Comparison of ENCODE assay signal across 14 cellular contexts in the genomic region with DNA sequence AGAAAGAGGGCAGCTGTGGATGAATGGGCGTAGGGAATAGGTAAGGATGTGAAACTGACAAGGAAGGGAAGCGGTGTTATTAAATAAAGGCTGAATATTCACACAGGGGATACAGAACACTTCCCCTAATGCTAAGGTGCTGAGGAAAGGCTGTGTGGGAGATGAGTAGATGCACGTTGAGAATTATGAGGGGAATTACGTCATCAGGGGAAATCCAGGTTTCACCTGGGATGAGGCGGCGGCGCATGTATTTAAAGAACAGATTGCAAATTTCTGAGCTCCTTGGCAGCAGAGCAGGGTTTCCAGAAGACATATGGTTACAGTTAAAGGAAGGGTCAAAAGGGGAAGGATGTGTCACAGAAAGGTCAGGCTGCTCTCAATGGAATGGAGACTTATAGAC. TPM values are rescaled to one million over a fixed set of nuclear protein-coding genes. Genes with fewer than 3 reads are reported as not detected.
"Had no signal": no experiment of that assay in that cellular context is flagged by ENCODE, and none has a peak within 500 bp of the region (broad histone marks: within the 10 kb centered on the region; RNA-seq: fewer than 3 reads in every experiment).

No MANE protein-coding gene starts in this region.

- H3K9me3 Mint-ChIP-seq: activated naive CD4-positive, alpha-beta T cell treated with anti-CD3 and anti-CD28 coated beads, Interleukin-2, amount 10 ng/mL, durations not matched to agents 7 days and 5 days; activated T-helper 17 cell treated with anti-CD3 and anti-CD28 coated beads, Interleukin-2, amount 50 U/mL, for 72 hours; central memory CD8-positive, alpha-beta T cell; natural killer cell treated with Interleukin-12 subunit alpha and Interleukin-12 subunit beta and Interleukin-15 and Interleukin-18, amount 100 ng/mL, for 72 hours had no signal

- H3K9me3 ChIP-seq: adrenal gland, psoas muscle, upper lobe of left lung had no signal

- H3K36me3 Mint-ChIP-seq: activated naive CD4-positive, alpha-beta T cell treated with anti-CD3 and anti-CD28 coated beads, Interleukin-2, amount 10 ng/mL, durations not matched to agents 7 days and 5 days; natural killer cell treated with Interleukin-12 subunit alpha and Interleukin-12 subunit beta and Interleukin-15 and Interleukin-18, amount 100 ng/mL, for 72 hours had no signal

- H3K4me1 ChIP-seq: adrenal gland, psoas muscle had no signal

- H3K27me3 ChIP-seq: adrenal gland, upper lobe of left lung had no signal

- H3K4me3 Mint-ChIP-seq: activated CD4-positive, alpha-beta T cell treated with anti-CD3 and anti-CD28 coated beads for 36 hours; activated naive CD4-positive, alpha-beta T cell treated with anti-CD3 and anti-CD28 coated beads, Interleukin-2, amount 10 ng/mL, durations not matched to agents 7 days and 5 days; activated T-helper 17 cell treated with anti-CD3 and anti-CD28 coated beads, Interleukin-2, amount 50 U/mL, for 72 hours; central memory CD8-positive, alpha-beta T cell; natural killer cell treated with Interleukin-12 subunit alpha and Interleukin-12 subunit beta and Interleukin-15 and Interleukin-18, amount 100 ng/mL, for 72 hours had no signal

- H3K27ac Mint-ChIP-seq: activated CD4-positive, alpha-beta T cell treated with anti-CD3 and anti-CD28 coated beads for 36 hours; activated naive CD4-positive, alpha-beta T cell treated with anti-CD3 and anti-CD28 coated beads, Interleukin-2, amount 10 ng/mL, durations not matched to agents 7 days and 5 days; activated T-helper 17 cell treated with anti-CD3 and anti-CD28 coated beads, Interleukin-2, amount 50 U/mL, for 72 hours; natural killer cell treated with Interleukin-12 subunit alpha and Interleukin-12 subunit beta and Interleukin-15 and Interleukin-18, amount 100 ng/mL, for 72 hours had no signal

- ATAC-seq: activated CD4-positive, alpha-beta T cell treated with anti-CD3 and anti-CD28 coated beads for 36 hours; activated T-helper 17 cell treated with anti-CD3 and anti-CD28 coated beads, Interleukin-2, amount 50 U/mL, for 72 hours; natural killer cell treated with Interleukin-12 subunit alpha and Interleukin-12 subunit beta and Interleukin-15 and Interleukin-18, amount 100 ng/mL, for 72 hours; psoas muscle; sciatic nerve had no signal

- H3K4me1 Mint-ChIP-seq: activated naive CD4-positive, alpha-beta T cell treated with anti-CD3 and anti-CD28 coated beads, Interleukin-2, amount 10 ng/mL, durations not matched to agents 7 days and 5 days; activated T-helper 17 cell treated with anti-CD3 and anti-CD28 coated beads, Interleukin-2, amount 50 U/mL, for 72 hours; central memory CD8-positive, alpha-beta T cell had no signal

- H3K36me3 ChIP-seq: adrenal gland, upper lobe of left lung, WERI-Rb-1 had no signal

- H3K4me3 ChIP-seq: adrenal gland, psoas muscle, upper lobe of left lung had no signal

- H3K27ac ChIP-seq: adrenal gland, psoas muscle, upper lobe of left lung, WERI-Rb-1 had no signal

- DNase-seq: activated CD4-positive, alpha-beta T cell treated with anti-CD3 and anti-CD28 coated beads for 36 hours; activated CD8-positive, alpha-beta memory T cell treated with anti-CD3 and anti-CD28 coated beads for 24 hours; activated naive CD4-positive, alpha-beta T cell treated with anti-CD3 and anti-CD28 coated beads, Interleukin-2, amount 10 ng/mL, durations not matched to agents 7 days and 5 days; erythroblast; occipital lobe; psoas muscle; stimulated activated naive CD4-positive, alpha-beta T cell treated with Interleukin-2 at 50 U/mL for 16 hours; upper lobe of left lung; WERI-Rb-1 had no signal

RNA-seq across cellular contexts. Expression of a gene that starts 28.7 kb away (rescaled TPM):
- total RNA-seq: activated CD4-positive, alpha-beta T cell treated with anti-CD3 and anti-CD28 coated beads for 36 hours had no signal
